ENCODE assay signal across 20 cellular contexts in the genomic region with DNA sequence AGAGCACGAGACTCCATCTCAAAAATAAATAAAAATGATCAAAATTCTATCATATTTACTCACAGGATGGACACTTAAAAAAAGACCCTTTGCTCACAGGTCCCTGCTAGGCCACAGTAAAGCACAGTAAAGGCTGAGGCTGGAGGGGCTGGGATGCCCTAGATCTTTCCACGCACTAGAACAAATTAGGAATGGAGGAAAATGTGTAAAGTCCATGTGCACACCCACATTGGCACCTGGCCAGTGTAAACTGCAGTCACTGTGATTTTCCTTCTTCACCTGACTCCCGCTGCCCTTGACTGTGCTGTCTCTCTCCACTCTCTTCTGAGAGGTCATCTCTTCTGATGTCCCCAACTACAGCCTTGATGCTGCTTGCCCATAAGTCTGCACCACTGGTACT.
"Had no signal": no experiment of that assay in that cellular context is flagged by ENCODE, and none has a peak within 500 bp of the region (broad histone marks: within the 10 kb centered on the region; RNA-seq: fewer than 3 reads in every experiment).

No MANE protein-coding gene starts in this region.

- H3K9me3 ChIP-seq: prostate gland had no signal

- H3K27ac ChIP-seq: left ventricle myocardium inferior, prostate gland, thoracic aorta had no signal

- H3K4me3 Mint-ChIP-seq: activated CD8-positive, alpha-beta T cell treated with anti-CD3 and anti-CD28 coated beads for 36 hours; natural killer cell treated with Interleukin-12 subunit alpha and Interleukin-12 subunit beta and Interleukin-15 and Interleukin-18, amount 100 ng/mL, for 72 hours; stimulated activated naive CD8-positive, alpha-beta T cell treated with anti-CD3 and anti-CD28 coated beads, Interleukin-15, Interleukin-2, amounts not matched to agents 100 ng/mL and 50 ng/mL, for 24 hours; WTC11 had no signal

- H3K27ac Mint-ChIP-seq: activated CD8-positive, alpha-beta T cell treated with anti-CD3 and anti-CD28 coated beads for 36 hours; activated naive CD4-positive, alpha-beta T cell treated with anti-CD3 and anti-CD28 coated beads, Interleukin-2, amount 50 U/mL, for 72 hours; natural killer cell treated with Interleukin-12 subunit alpha and Interleukin-12 subunit beta and Interleukin-15 and Interleukin-18, amount 100 ng/mL, for 72 hours; stimulated activated naive CD8-positive, alpha-beta T cell treated with anti-CD3 and anti-CD28 coated beads, Interleukin-15, Interleukin-2, amounts not matched to agents 100 ng/mL and 50 ng/mL, for 24 hours; WTC11 had no signal

- H3K4me3 ChIP-seq: left ventricle myocardium inferior, prostate gland, smooth muscle cell, thoracic aorta had no signal

- H3K4me1 Mint-ChIP-seq: WTC11 had no signal

- H3K36me3 ChIP-seq: prostate gland, thoracic aorta had no signal

- ATAC-seq: activated CD8-positive, alpha-beta T cell treated with anti-CD3 and anti-CD28 coated beads for 36 hours; activated naive CD4-positive, alpha-beta T cell treated with anti-CD3 and anti-CD28 coated beads, Interleukin-2, amount 50 U/mL, for 72 hours; esophagus mucosa; natural killer cell treated with Interleukin-12 subunit alpha and Interleukin-12 subunit beta and Interleukin-15 and Interleukin-18, amount 100 ng/mL, for 72 hours; right cardiac atrium; WTC11 had no signal

- H3K4me1 ChIP-seq: left ventricle myocardium inferior, prostate gland had no signal

- DNase-seq: activated CD4-positive, alpha-beta T cell treated with anti-CD3 and anti-CD28 coated beads for 4 hours; activated CD8-positive, alpha-beta memory T cell treated with anti-CD3 and anti-CD28 coated beads, Interleukin-2, amount 50 U/mL, for 4 hours; activated CD8-positive, alpha-beta T cell treated with anti-CD3 and anti-CD28 coated beads for 36 hours; activated gamma-delta T cell; activated T-cell treated with anti-CD3 and anti-CD28 coated beads, Interleukin-2, amount 50 U/mL, for 48 hours; amniotic stem cell; caudate nucleus; islet precursor cell; left ventricle myocardium inferior; mesenchymal stem cell; right cardiac atrium; T-helper 2 cell had no signal
